27 cellular contexts compared by ENCODE assay signal in the genomic region with DNA sequence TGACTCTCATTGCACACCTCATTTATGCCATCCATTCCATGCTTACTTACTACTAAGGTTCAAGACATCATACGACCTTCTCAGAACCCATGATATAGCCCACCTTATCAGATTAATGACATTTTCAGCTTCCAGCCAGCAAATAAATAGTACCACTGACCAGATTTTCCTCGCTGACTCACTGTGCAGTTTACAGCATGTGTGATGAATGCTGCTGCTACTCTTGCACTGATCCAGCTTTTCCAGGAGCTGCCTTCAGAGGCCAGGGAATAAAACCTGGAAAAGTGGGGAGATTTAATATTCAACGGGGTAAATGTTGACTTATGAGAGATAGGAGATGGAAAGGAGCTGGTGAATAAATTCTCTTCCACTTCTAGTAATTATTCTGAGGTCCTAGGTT.
"Had no signal": no experiment of that assay in that cellular context is flagged by ENCODE, and none has a peak within 500 bp of the region (broad histone marks: within the 10 kb centered on the region; RNA-seq: fewer than 3 reads in every experiment).

No MANE protein-coding gene starts in this region.

- H3K36me3 ChIP-seq: breast epithelium, gastroesophageal sphincter, neutrophil, right lobe of liver, thyroid gland, upper lobe of right lung had no signal

- H3K27ac Mint-ChIP-seq: dendritic cell treated with granulocyte-macrophage colony-stimulating factor and Interleukin-4, amounts not matched to agents 40 ng/mL and 50 ng/mL, for 4 days; endodermal cell; nephron progenitor cell; stimulated activated naive CD8-positive, alpha-beta T cell treated with anti-CD3 and anti-CD28 coated beads, Interleukin-15, Interleukin-2, amounts not matched to agents 100 ng/mL and 50 ng/mL, for 24 hours had no signal

- H3K4me1 Mint-ChIP-seq: central memory CD8-positive, alpha-beta T cell had no signal

- H3K79me2 ChIP-seq: hepatocyte had no signal

- H3K9me3 ChIP-seq: neutrophil, right lobe of liver, thyroid gland, upper lobe of right lung had no signal

- FAIRE-seq: TTC549 had no signal

- H3K4me2 ChIP-seq: hepatocyte had no signal

- H3K27ac ChIP-seq: breast epithelium, gastroesophageal sphincter, hepatocyte, neutrophil, right lobe of liver, skin epidermis, thyroid gland, upper lobe of right lung, VCaP had no signal

- H3K27me3 Mint-ChIP-seq: central memory CD8-positive, alpha-beta T cell; dendritic cell treated with granulocyte-macrophage colony-stimulating factor and Interleukin-4, amounts not matched to agents 40 ng/mL and 50 ng/mL, for 4 days; stimulated activated naive CD8-positive, alpha-beta T cell treated with anti-CD3 and anti-CD28 coated beads, Interleukin-15, Interleukin-2, amounts not matched to agents 100 ng/mL and 50 ng/mL, for 24 hours had no signal

- DNase-seq: activated CD4-positive, alpha-beta T cell treated with anti-CD3 and anti-CD28 coated beads for 48 hours; activated CD4-positive, alpha-beta T cell treated with anti-CD3 and anti-CD28 coated beads, Interleukin-2, amount 50 U/mL, for 48 hours; activated CD8-positive, alpha-beta memory T cell treated with anti-CD3 and anti-CD28 coated beads for 24 hours; activated gamma-delta T cell; activated naive CD4-positive, alpha-beta T cell treated with anti-CD3 and anti-CD28 coated beads, Interleukin-2, amount 50 U/mL, for 16 hours; activated T-cell treated with anti-CD3 and anti-CD28 coated beads, Interleukin-2, amount 50 U/mL, for 1 hour; amygdala; endodermal cell; islet precursor cell; left ventricle myocardium superior; nephron progenitor cell; right lobe of liver; stimulated activated CD4-positive, alpha-beta T cell treated with anti-CD3 and anti-CD28 coated beads, Interleukin-12 subunit alpha, Interleukin-12 subunit beta, amount 100 ng/mL, for 4 hours; stimulated activated CD4-positive, alpha-beta T cell treated with anti-CD3 and anti-CD28 coated beads, Interleukin-4, amount 100 ng/mL, for 1 hour; substantia nigra; thyroid gland; upper lobe of right lung had no signal

- H3K4me3 Mint-ChIP-seq: central memory CD8-positive, alpha-beta T cell; dendritic cell treated with granulocyte-macrophage colony-stimulating factor and Interleukin-4, amounts not matched to agents 40 ng/mL and 50 ng/mL, for 4 days; endodermal cell; nephron progenitor cell; stimulated activated naive CD8-positive, alpha-beta T cell treated with anti-CD3 and anti-CD28 coated beads, Interleukin-15, Interleukin-2, amounts not matched to agents 100 ng/mL and 50 ng/mL, for 24 hours had no signal

- H3K4me3 ChIP-seq: breast epithelium, gastroesophageal sphincter, hepatocyte, right lobe of liver, skin epidermis, thyroid gland, upper lobe of right lung had no signal

- H3K4me1 ChIP-seq: breast epithelium, gastroesophageal sphincter, right lobe of liver, thyroid gland, upper lobe of right lung had no signal

- H2AFZ ChIP-seq: hepatocyte had no signal

- H3K27me3 ChIP-seq: breast epithelium, gastroesophageal sphincter, hepatocyte, neutrophil, right lobe of liver, thyroid gland, upper lobe of right lung had no signal
